20 cellular contexts compared by ENCODE assay signal in the genomic region with DNA sequence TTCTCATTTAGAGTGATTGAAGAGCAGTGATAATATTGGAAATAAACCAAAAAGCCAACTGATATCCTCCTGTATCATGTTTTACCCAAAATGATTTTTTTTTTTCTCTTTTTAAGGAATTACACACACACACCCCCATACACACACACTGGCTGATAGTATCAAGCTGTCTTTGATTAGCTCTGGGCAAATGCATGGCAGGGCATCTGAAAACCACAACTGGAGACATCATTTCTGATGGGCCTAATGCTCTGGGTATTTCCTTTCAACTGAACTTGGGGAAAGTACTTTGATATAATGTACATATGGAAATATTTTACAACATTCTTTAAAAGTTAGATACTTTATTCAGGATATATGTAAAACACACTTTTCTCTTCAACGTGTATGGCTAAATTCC. TPM values are rescaled to one million over a fixed set of nuclear protein-coding genes. Genes with fewer than 3 reads are reported as not detected.
A peak's percentile ranks its signal among the peaks of the same experiment; 100 is the strongest.
DNase-seq lines count a peak whose midpoint lies in the region; ATAC-seq, FAIRE-seq and TF ChIP-seq lines count a peak whose summit lies in the region.
"Had no signal": no experiment of that assay in that cellular context is flagged by ENCODE, and none has a peak within 500 bp of the region (broad histone marks: within the 10 kb centered on the region; RNA-seq: fewer than 3 reads in every experiment).

No MANE protein-coding gene starts in this region.

- H2AFZ ChIP-seq in GM23248, result no peak overlapping the region

- POLR2A ChIA-PET in WTC11 (lab: Charles Lee), result no interaction called here

- H3K4me1 Mint-ChIP-seq in WTC11, result no peaks in the 10 kb centered on the region

- CTCF ChIA-PET in WTC11 (lab: Charles Lee), result interaction anchor here (0.7 to 1.0 kb wide), 2 partner anchors 411 to 657 kb away, joined by 3 read pairs; no protein-coding TSS in a partner anchor

- peak overlapping the region; percentile 43 for H3K4me2 ChIP-seq in GM23248 (ENCODE audit: unreplicated experiment)

- TF ChIP-seq CTCF in AG10803 (conservative IDR thresholded peaks at IDR 0.05; ENCODE audit: low read length), result no peak
- no peak for TF ChIP-seq CTCF in WTC11 (IDR thresholded peaks at IDR 0.05)
- no peak for TF ChIP-seq CTCF in foreskin fibroblast (IDR thresholded peaks at IDR 0.05; ENCODE audit: low read depth, low read length)

- H3K9me2 ChIP-seq in GM23248 (ENCODE audit: insufficient read depth), result no peaks in the 10 kb centered on the region

- peak overlapping the region; percentile 39 for H3K27ac ChIP-seq in GM23248
- H3K27ac ChIP-seq: RWPE1 had no signal

- ATAC-seq in WTC11 (no peak), GM18861 (IDR thresholded peaks at IDR 0.05; ENCODE audit: unreplicated experiment) (no peak)

- H3K4me3 ChIP-seq in AG10803 (ENCODE audit: low read length) (no peak overlapping the region), GM23248 (no peak overlapping the region), foreskin fibroblast (ENCODE audit: low read depth in 1 of 2, low read length in 2 of 2) (no peak overlapping the region)

- peak; percentile 76 for DNase-seq in AG10803 (ENCODE audit: low read depth)
- DNase-seq in GM23248, result peak; percentile 40
- no peak for DNase-seq in WTC11 (ENCODE audit: low spot score)
- DNase-seq in foreskin fibroblast, result peak; percentile 68 to 86
- DNase-seq in urothelium cell line (ENCODE audit: low spot score), result no peak
- no peak for DNase-seq in HTR-8/SVneo (ENCODE audit: insufficient read length, low spot score)
- no peak for DNase-seq in mucosa of gallbladder (ENCODE audit: low spot score)
- DNase-seq: Caco-2; CD4-positive, CD25-positive, alpha-beta regulatory T cell; DMS153; H7; IMR-90; NCI-H1417 treated with DMSO at 0.1 percent for 48 hours; NCI-H1930; NCI-H345; NCI-H524 treated with DMSO at 0.1 percent for 48 hours had no signal

- H3K27me3 Mint-ChIP-seq in WTC11 (ENCODE audit: low read depth), result no peaks in the 10 kb centered on the region
- H3K27me3 Mint-ChIP-seq: CD4-positive, CD25-positive, alpha-beta regulatory T cell had no signal

- H3K79me2 ChIP-seq in GM23248 (ENCODE audit: insufficient read depth), result no peaks in the 10 kb centered on the region

- no peaks in the 10 kb centered on the region for H3K27me3 ChIP-seq in GM23248 (replicated peaks; ENCODE audit: insufficient read depth)

- no peak overlapping the region for H3K4me3 Mint-ChIP-seq in WTC11
- H3K4me3 Mint-ChIP-seq: CD4-positive, CD25-positive, alpha-beta regulatory T cell had no signal

- H3K9me3 ChIP-seq in GM23248 (ENCODE audit: low read depth), result no peaks in the 10 kb centered on the region
- H3K9me3 ChIP-seq: Caco-2 had no signal

- peaks cover 32% of the 10 kb centered on the region for H3K36me3 Mint-ChIP-seq in WTC11

- peaks cover 53% of the 10 kb centered on the region for H3F3A ChIP-seq in GM23248 (ENCODE audit: insufficient read depth)

- in situ Hi-C loops in GM23248 (cut with MboI), result no loop called here

- FAIRE-seq in urothelium cell line (lab: Jason Lieb, UNC) (no peak), HTR-8/SVneo (lab: Jason Lieb, UNC) (no peak)
- FAIRE-seq: GM12892, GM18507 had no signal

- H4K20me1 ChIP-seq in GM23248 (ENCODE audit: insufficient read depth), result no peaks in the 10 kb centered on the region

- H3K27ac Mint-ChIP-seq in WTC11, result peak overlapping the region; percentile 34; the same call in 1 of the 2 replicates

- peaks cover 25% of the 10 kb centered on the region for H3K36me3 ChIP-seq in GM23248 (ENCODE audit: low read depth)

- H3K9ac ChIP-seq in GM23248, result no peak overlapping the region

- WGBS in GM23248 (ENCODE audit: low coverage in 1 of 2, low lambda C conversion rate in 2 of 2, missing lambda C conversion rate in 2 of 2), 2 experiments, result 0 to 3% methylated on average over 1 of the region's 1 CpG

- H3K4me1 ChIP-seq in GM23248 (ENCODE audit: insufficient read depth), result peaks cover 28% of the 10 kb centered on the region
- H3K4me1 ChIP-seq: Caco-2 had no signal

- H3K9me3 Mint-ChIP-seq in WTC11, result no peaks in the 10 kb centered on the region
- H3K9me3 Mint-ChIP-seq: CD4-positive, CD25-positive, alpha-beta regulatory T cell had no signal

TF ChIP-seq in WTC11, 78 proteins besides CTCF, POLR2A, EP300 and RAD21 (continues in another document):
- TF ChIP-seq ZNF317 (CRISPR knock-in tag; IDR thresholded peaks at IDR 0.05; ENCODE audit: borderline replicate concordance, low read depth), result no peak
- no peak for TF ChIP-seq ZNF671 (CRISPR knock-in tag; IDR thresholded peaks at IDR 0.05)
- no peak for TF ChIP-seq CBFB (CRISPR knock-in tag; IDR thresholded peaks at IDR 0.05; ENCODE audit: low read depth)
- no peak for TF ChIP-seq NR3C1 (CRISPR knock-in tag; conservative IDR thresholded peaks at IDR 0.05; ENCODE audit: low read depth)
- no peak for TF ChIP-seq SMAD4 (CRISPR knock-in tag; IDR thresholded peaks at IDR 0.05)
- no peak for TF ChIP-seq JUN (CRISPR knock-in tag; IDR thresholded peaks at IDR 0.05)
- TF ChIP-seq IRF2 (CRISPR knock-in tag; IDR thresholded peaks at IDR 0.05; ENCODE audit: borderline replicate concordance, low read depth), result no peak
- TF ChIP-seq ZNF396 (CRISPR knock-in tag; IDR thresholded peaks at IDR 0.05; ENCODE audit: borderline replicate concordance), result no peak
- TF ChIP-seq ZNF423 (CRISPR knock-in tag; IDR thresholded peaks at IDR 0.05), result no peak
- TF ChIP-seq, protein P1, sequence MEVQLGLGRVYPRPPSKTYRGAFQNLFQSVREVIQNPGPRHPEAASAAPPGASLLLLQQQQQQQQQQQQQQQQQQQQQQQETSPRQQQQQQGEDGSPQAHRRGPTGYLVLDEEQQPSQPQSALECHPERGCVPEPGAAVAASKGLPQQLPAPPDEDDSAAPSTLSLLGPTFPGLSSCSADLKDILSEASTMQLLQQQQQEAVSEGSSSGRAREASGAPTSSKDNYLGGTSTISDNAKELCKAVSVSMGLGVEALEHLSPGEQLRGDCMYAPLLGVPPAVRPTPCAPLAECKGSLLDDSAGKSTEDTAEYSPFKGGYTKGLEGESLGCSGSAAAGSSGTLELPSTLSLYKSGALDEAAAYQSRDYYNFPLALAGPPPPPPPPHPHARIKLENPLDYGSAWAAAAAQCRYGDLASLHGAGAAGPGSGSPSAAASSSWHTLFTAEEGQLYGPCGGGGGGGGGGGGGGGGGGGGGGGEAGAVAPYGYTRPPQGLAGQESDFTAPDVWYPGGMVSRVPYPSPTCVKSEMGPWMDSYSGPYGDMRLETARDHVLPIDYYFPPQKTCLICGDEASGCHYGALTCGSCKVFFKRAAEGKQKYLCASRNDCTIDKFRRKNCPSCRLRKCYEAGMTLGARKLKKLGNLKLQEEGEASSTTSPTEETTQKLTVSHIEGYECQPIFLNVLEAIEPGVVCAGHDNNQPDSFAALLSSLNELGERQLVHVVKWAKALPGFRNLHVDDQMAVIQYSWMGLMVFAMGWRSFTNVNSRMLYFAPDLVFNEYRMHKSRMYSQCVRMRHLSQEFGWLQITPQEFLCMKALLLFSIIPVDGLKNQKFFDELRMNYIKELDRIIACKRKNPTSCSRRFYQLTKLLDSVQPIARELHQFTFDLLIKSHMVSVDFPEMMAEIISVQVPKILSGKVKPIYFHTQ (CRISPR knock-in tag; IDR thresholded peaks at IDR 0.05), result no peak
- no peak for TF ChIP-seq TEAD4 (CRISPR knock-in tag; IDR thresholded peaks at IDR 0.05)
- no peak for TF ChIP-seq RORB (CRISPR knock-in tag; IDR thresholded peaks at IDR 0.05)
- TF ChIP-seq, protein P2, sequence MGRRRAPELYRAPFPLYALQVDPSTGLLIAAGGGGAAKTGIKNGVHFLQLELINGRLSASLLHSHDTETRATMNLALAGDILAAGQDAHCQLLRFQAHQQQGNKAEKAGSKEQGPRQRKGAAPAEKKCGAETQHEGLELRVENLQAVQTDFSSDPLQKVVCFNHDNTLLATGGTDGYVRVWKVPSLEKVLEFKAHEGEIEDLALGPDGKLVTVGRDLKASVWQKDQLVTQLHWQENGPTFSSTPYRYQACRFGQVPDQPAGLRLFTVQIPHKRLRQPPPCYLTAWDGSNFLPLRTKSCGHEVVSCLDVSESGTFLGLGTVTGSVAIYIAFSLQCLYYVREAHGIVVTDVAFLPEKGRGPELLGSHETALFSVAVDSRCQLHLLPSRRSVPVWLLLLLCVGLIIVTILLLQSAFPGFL (CRISPR knock-in tag; IDR thresholded peaks at IDR 0.05; ENCODE audit: borderline replicate concordance), result no peak
- TF ChIP-seq, protein P3, sequence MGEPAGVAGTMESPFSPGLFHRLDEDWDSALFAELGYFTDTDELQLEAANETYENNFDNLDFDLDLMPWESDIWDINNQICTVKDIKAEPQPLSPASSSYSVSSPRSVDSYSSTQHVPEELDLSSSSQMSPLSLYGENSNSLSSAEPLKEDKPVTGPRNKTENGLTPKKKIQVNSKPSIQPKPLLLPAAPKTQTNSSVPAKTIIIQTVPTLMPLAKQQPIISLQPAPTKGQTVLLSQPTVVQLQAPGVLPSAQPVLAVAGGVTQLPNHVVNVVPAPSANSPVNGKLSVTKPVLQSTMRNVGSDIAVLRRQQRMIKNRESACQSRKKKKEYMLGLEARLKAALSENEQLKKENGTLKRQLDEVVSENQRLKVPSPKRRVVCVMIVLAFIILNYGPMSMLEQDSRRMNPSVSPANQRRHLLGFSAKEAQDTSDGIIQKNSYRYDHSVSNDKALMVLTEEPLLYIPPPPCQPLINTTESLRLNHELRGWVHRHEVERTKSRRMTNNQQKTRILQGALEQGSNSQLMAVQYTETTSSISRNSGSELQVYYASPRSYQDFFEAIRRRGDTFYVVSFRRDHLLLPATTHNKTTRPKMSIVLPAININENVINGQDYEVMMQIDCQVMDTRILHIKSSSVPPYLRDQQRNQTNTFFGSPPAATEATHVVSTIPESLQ (CRISPR knock-in tag; IDR thresholded peaks at IDR 0.05), result no peak
- no peak for TF ChIP-seq NFYB (CRISPR knock-in tag; conservative IDR thresholded peaks at IDR 0.05; ENCODE audit: low read depth)
- no peak for TF ChIP-seq NR1H2 (CRISPR knock-in tag; IDR thresholded peaks at IDR 0.05)
- no peak for TF ChIP-seq SOX15 (CRISPR knock-in tag; IDR thresholded peaks at IDR 0.05)

RNA-seq across cellular contexts. Expression of a gene that starts 14.2 kb away (rescaled TPM):
- 319 and 372 TPM in 2 replicates for total RNA-seq in GM23248 (2014; rRNA removed; shearing (Covaris generic))
- 630 and 637 TPM in 2 replicates for polyA plus RNA-seq in GM23248 (2016; fragmentation: Nextera tagmentation; extraction: Ambion mirVana)
- total RNA-seq in WTC11 (2021) (123 to 132 TPM (median 125 TPM) in 3 replicates), mucosa of gallbladder (73.7 TPM)

RNA-seq across cellular contexts. Expression of a gene that starts 15.9 kb away (rescaled TPM):
- 588 and 647 TPM in 2 replicates for total RNA-seq in GM23248 (2014; rRNA removed; shearing (Covaris generic))
- 911 and 935 TPM in 2 replicates for polyA plus RNA-seq in GM23248 (2016; fragmentation: Nextera tagmentation; extraction: Ambion mirVana)
- total RNA-seq in WTC11 (2021) (1,253 to 1,310 TPM (median 1,269 TPM) in 3 replicates), mucosa of gallbladder (836 TPM)

Comparison
In these comparisons a context has a peak if more than half of its experiments do, and no peak if none do; other contexts are left out.
1. DNase-seq: peak in AG10803 (single experiment), GM23248 (single experiment) and foreskin fibroblast (2 of 2); none in WTC11 (single experiment), urothelium cell line (single experiment), HTR-8/SVneo (single experiment) and mucosa of gallbladder (single experiment).